Comparison of ENCODE assay signal across 11 cellular contexts in genomic region chr6:139588734-139589418, GRCh38.
DNase-seq lines count a peak whose midpoint lies in the region; TF ChIP-seq lines count a peak whose summit lies in the region.
"Had no signal": no experiment of that assay in that cellular context is flagged by ENCODE, and none has a peak within 500 bp of the region (broad histone marks: within the 10 kb centered on the region; RNA-seq: fewer than 3 reads in every experiment).

No MANE protein-coding gene starts in this region.

- H3K4me3 ChIP-seq in SJSA1, result no peak overlapping the region
- H3K4me3 ChIP-seq in foreskin fibroblast (ENCODE audit: low read depth in 1 of 2, low read length in 2 of 2), result no peak overlapping the region
- H3K4me3 ChIP-seq in stomach, result no peak overlapping the region
- H3K4me3 ChIP-seq: thoracic aorta had no signal

- WGBS in stomach, 5 donors, result 7 to 26% (median 12%) methylated on average over 3 of the region's 3 CpGs

- H3K9me3 ChIP-seq in SJSA1 (replicated peaks) (no peaks in the 10 kb centered on the region), stomach (no peaks in the 10 kb centered on the region)
- H3K9me3 ChIP-seq: thoracic aorta had no signal

- TF ChIP-seq CTCF in foreskin fibroblast (IDR thresholded peaks at IDR 0.05; ENCODE audit: low read depth, low read length) (no peak), stomach (IDR thresholded peaks at IDR 0.05) (no peak)

- no peak for TF ChIP-seq POLR2A in stomach (IDR thresholded peaks at IDR 0.05)

- no peak for TF ChIP-seq EP300 in stomach (IDR thresholded peaks at IDR 0.05)

- H3K27me3 ChIP-seq in SJSA1 (replicated peaks) (no peaks in the 10 kb centered on the region), stomach (no peaks in the 10 kb centered on the region)

- H3K27ac ChIP-seq in SJSA1, result peak overlapping the region; percentile 93
- peak overlapping the region in 4 of 5 donors; percentile 65 to 75 (median 66) for H3K27ac ChIP-seq in stomach

- peak; percentile 28 for DNase-seq in HuH-7 (ENCODE audit: low spot score)
- DNase-seq in SJSA1 (ENCODE audit: low read depth in 1 of 2, low spot score in 2 of 2), result peak in 1 of 2 experiments; percentile 76
- DNase-seq in foreskin fibroblast, result peak; percentile 77 to 86
- no peak for DNase-seq in stomach
- DNase-seq in NK-92 treated with Interleukin-12 subunit alpha and Interleukin-12 subunit beta, amount 100 ng/mL, for 24 hours (lab: John Stamatoyannopoulos, UW), result no peak
- DNase-seq in NCI-H2029 (lab: John Stamatoyannopoulos, UW), result no peak
- no peak for DNase-seq in OCI-M2 (lab: John Stamatoyannopoulos, UW; ENCODE audit: unreplicated experiment)
- DNase-seq: activated CD4-positive, CD25-positive, alpha-beta regulatory T cell; NCI-H2227 treated with DMSO at 0.1 percent for 48 hours; stimulated activated CD4-positive, alpha-beta T cell treated with anti-CD3 and anti-CD28 coated beads, Interleukin-12 subunit alpha, Interleukin-12 subunit beta, amount 100 ng/mL, for 4 hours had no signal

- H3K36me3 ChIP-seq in SJSA1 (no peaks in the 10 kb centered on the region), stomach (no peaks in the 10 kb centered on the region)
- H3K36me3 ChIP-seq: thoracic aorta had no signal

- intact Hi-C loops in stomach (cut with DNase I; ENCODE audit: low total_unique reads), result no loop called here

- peaks cover 48% of the 10 kb centered on the region for H3K4me1 ChIP-seq in SJSA1 (replicated peaks)
- peaks cover 12 to 58% (median 53%) of the 10 kb centered on the region in 4 donors for H3K4me1 ChIP-seq in stomach

Comparison
In these comparisons a context has a peak if more than half of its experiments do, and no peak if none do; other contexts are left out.
1. DNase-seq: peak in HuH-7 (single experiment) and foreskin fibroblast (2 of 2); none in stomach (single experiment), NK-92 treated with Interleukin-12 subunit alpha and Interleukin-12 subunit beta, amount 100 ng/mL, for 24 hours (single experiment), NCI-H2029 (single experiment) and OCI-M2 (single experiment).